In genomic region chr2:218301176-218301819, GRCh38 we compare ENCODE assay signal across 8 cellular contexts. TPM values are rescaled to one million over a fixed set of nuclear protein-coding genes. Genes with fewer than 3 reads are reported as not detected.
A peak's percentile ranks its signal among the peaks of the same experiment; 100 is the strongest.
DNase-seq lines count a peak whose midpoint lies in the region.

No MANE protein-coding gene starts in this region.

- H3K4ac ChIP-seq in trophoblast cell (ENCODE audit: low read depth, low read length): no peak overlapping the region

- H3K27me3 ChIP-seq in H7 (ENCODE audit: control insufficient read depth, insufficient read depth, low read length) (no peaks in the 10 kb centered on the region), SJSA1 (replicated peaks) (no peaks in the 10 kb centered on the region), trophoblast cell (ENCODE audit: insufficient read depth, low read length) (no peaks in the 10 kb centered on the region)

- no peak overlapping the region for H4K8ac ChIP-seq in trophoblast cell (ENCODE audit: low read depth, low read length)

- no peak overlapping the region for H2AFZ ChIP-seq in trophoblast cell (ENCODE audit: insufficient read depth, low read length, poor library complexity)

- no peak overlapping the region for H3K18ac ChIP-seq in trophoblast cell (ENCODE audit: low read length)

- no peak overlapping the region for H4K12ac ChIP-seq in trophoblast cell (ENCODE audit: low read depth, low read length)

- H2AK5ac ChIP-seq in trophoblast cell (ENCODE audit: low read length): no peak overlapping the region

- WGBS in trophoblast cell (ENCODE audit: extremely low coverage, insufficient coverage, insufficient read length): no CpG with 5 or more reads among the region's 9 CpGs

- H3K14ac ChIP-seq in trophoblast cell (ENCODE audit: low read length): no peak overlapping the region

- H3K36me3 ChIP-seq in H7 (replicated peaks; ENCODE audit: control insufficient read depth, insufficient read depth, low read length): no peaks in the 10 kb centered on the region
- H3K36me3 ChIP-seq in SJSA1: no peaks in the 10 kb centered on the region
- H3K36me3 ChIP-seq in trophoblast cell (ENCODE audit: control insufficient read depth in 1 of 2, insufficient read depth in 2 of 2, low read length in 2 of 2): no peaks in the 10 kb centered on the region

- H3K4me2 ChIP-seq in trophoblast cell (ENCODE audit: low read length): no peak overlapping the region

- no peak overlapping the region for H2BK5ac ChIP-seq in trophoblast cell (ENCODE audit: low read depth, low read length, poor library complexity)

- H3K9ac ChIP-seq in trophoblast cell (ENCODE audit: low read length): no peak overlapping the region

- H4K91ac ChIP-seq in trophoblast cell (ENCODE audit: low read depth, low read length): no peak overlapping the region

- H3K79me2 ChIP-seq in trophoblast cell (ENCODE audit: control insufficient read depth, insufficient read depth, low read length, poor library complexity): peaks cover 1% of the 10 kb centered on the region

- no peak overlapping the region for H3K23ac ChIP-seq in trophoblast cell (ENCODE audit: low read length)

- H3K4me1 ChIP-seq in SJSA1 (replicated peaks) (no peaks in the 10 kb centered on the region), trophoblast cell (ENCODE audit: control insufficient read depth in 1 of 2, insufficient read depth in 2 of 2, low read length in 2 of 2) (peaks cover 4% of the 10 kb centered on the region in 2 experiments)

- DNase-seq in DMS114 treated with DMSO at 0.1 percent for 48 hours (lab: John Stamatoyannopoulos, UW; ENCODE audit: unreplicated experiment): peak; percentile 55
- peak; percentile 72 for DNase-seq in H7
- DNase-seq in NCI-H1048 (lab: John Stamatoyannopoulos, UW): peak; percentile 60
- peak; percentile 73 to 82 for DNase-seq in SJSA1 (ENCODE audit: low read depth in 1 of 2, low spot score in 2 of 2)
- peak; percentile 93 for DNase-seq in activated effector memory CD4-positive, alpha-beta T cell treated with anti-CD3 and anti-CD28 coated beads, Interleukin-2, amount 50 U/mL, for 16 hours
- peak; percentile 87 for DNase-seq in glomerular visceral epithelial cell (ENCODE audit: extremely low spot score)
- peak; percentile 92 to 99 for DNase-seq in trophoblast cell
- peak; percentile 93 for DNase-seq in ureter (ENCODE audit: low spot score)

- H2BK12ac ChIP-seq in trophoblast cell (ENCODE audit: low read length): no peak overlapping the region

- no peak overlapping the region for H3K4me3 ChIP-seq in H7 (ENCODE audit: insufficient read depth, low read depth, low read length)
- no peak overlapping the region for H3K4me3 ChIP-seq in SJSA1
- no peak overlapping the region for H3K4me3 ChIP-seq in trophoblast cell (ENCODE audit: low read depth, low read length)

- H2BK120ac ChIP-seq in trophoblast cell (ENCODE audit: insufficient read depth, low read length, poor library complexity): no peak overlapping the region

- H3K79me1 ChIP-seq in trophoblast cell (ENCODE audit: low read length): no peaks in the 10 kb centered on the region

- H3K27ac ChIP-seq in SJSA1 (no peak overlapping the region), trophoblast cell (ENCODE audit: low read depth, low read length) (no peak overlapping the region)

- H3K9me3 ChIP-seq in SJSA1 (replicated peaks): no peaks in the 10 kb centered on the region
- H3K9me3 ChIP-seq in trophoblast cell (ENCODE audit: insufficient read depth, low read depth, low read length): no peaks in the 10 kb centered on the region

RNA-seq across cellular contexts. Expression of gene TMBIM1, which starts 9.0 kb away (rescaled TPM):
- 34.1 and 35.6 TPM in 2 replicates for total RNA-seq in H7 (2014; rRNA removed; shearing (Covaris generic))
- total RNA-seq in SJSA1 (2014; rRNA removed; shearing (Covaris generic)): 76.0 and 86.5 TPM in 2 replicates
- polyA plus RNA-seq in trophoblast cell (2013): 192 and 203 TPM in 2 replicates
- total RNA-seq in ureter: 256 TPM

RNA-seq across cellular contexts. Expression of gene PNKD, which starts 31.0 kb away (rescaled TPM):
- 46.5 and 61.3 TPM in 2 replicates for total RNA-seq in H7 (2014; rRNA removed; shearing (Covaris generic))
- 57.7 and 63.2 TPM in 2 replicates for total RNA-seq in SJSA1 (2014; rRNA removed; shearing (Covaris generic))
- polyA plus RNA-seq in trophoblast cell (2013): 62.6 and 65.9 TPM in 2 replicates
- total RNA-seq in ureter: 66.2 TPM

RNA-seq across cellular contexts. Expression of gene AAMP, which starts 31.4 kb away (rescaled TPM):
- 139 and 141 TPM in 2 replicates for total RNA-seq in H7 (2014; rRNA removed; shearing (Covaris generic))
- total RNA-seq in SJSA1 (2014; rRNA removed; shearing (Covaris generic)): 184 and 231 TPM in 2 replicates
- polyA plus RNA-seq in trophoblast cell (2013): 66.7 and 67.0 TPM in 2 replicates
- 82.0 TPM for total RNA-seq in ureter

RNA-seq across cellular contexts. Expression of gene GPBAR1, which starts 40.5 kb away (rescaled TPM):
- 0.11 TPM in 1 of 2 replicates, not detected in the other for total RNA-seq in H7 (2014; rRNA removed; shearing (Covaris generic))
- 0.89 TPM in 1 of 2 replicates, not detected in the other for total RNA-seq in SJSA1 (2014; rRNA removed; shearing (Covaris generic))
- polyA plus RNA-seq in trophoblast cell (2013): 0.23 and 0.40 TPM in 2 replicates
- 1.5 TPM for total RNA-seq in ureter

RNA-seq across cellular contexts. Expression of gene CATIP, which starts 55.4 kb away (rescaled TPM):
- 0.76 TPM in 1 of 2 replicates, not detected in the other for total RNA-seq in H7 (2014; rRNA removed; shearing (Covaris generic))
- not detected in 2 replicates for total RNA-seq in SJSA1 (2014; rRNA removed; shearing (Covaris generic))
- polyA plus RNA-seq in trophoblast cell (2013): 0.14 and 0.17 TPM in 2 replicates
- not detected for total RNA-seq in ureter
